ENCODE assay signal across 8 cellular contexts in genomic region chr4:30671926-30672325, GRCh38. TPM values are rescaled to one million over a fixed set of nuclear protein-coding genes. Genes with fewer than 3 reads are reported as not detected.
"Had no signal": no experiment of that assay in that cellular context is flagged by ENCODE, and none has a peak within 500 bp of the region (broad histone marks: within the 10 kb centered on the region; RNA-seq: fewer than 3 reads in every experiment).

No MANE protein-coding gene starts in this region.

- H3K27ac ChIP-seq: HL-60 had no signal

- H3K4me1 Mint-ChIP-seq: IgD-negative memory B cell had no signal

- H3K36me3 Mint-ChIP-seq: IgD-negative memory B cell had no signal

- DNase-seq: GOT3, HFFc6, KBM-7 had no signal

- H3K4me1 ChIP-seq: HAP-1 had no signal

- H3K9me3 ChIP-seq: HAP-1 had no signal

- H3K27me3 Mint-ChIP-seq: IgD-negative memory B cell had no signal

- H3K27ac Mint-ChIP-seq: HFFc6, IgD-negative memory B cell had no signal

- ATAC-seq: HCT116, HepG2 had no signal

- FAIRE-seq: HepG2 had no signal

- H3K36me3 ChIP-seq: HAP-1 had no signal

- H3K4me3 Mint-ChIP-seq: HFFc6, IgD-negative memory B cell had no signal

- H3K4me3 ChIP-seq: HAP-1 had no signal

RNA-seq across cellular contexts. Expression of gene PCDH7, which starts 48.2 kb away (rescaled TPM):
- total RNA-seq: HepG2 had no signal
- polyA plus RNA-seq: HepG2, IgD-negative memory B cell had no signal
